30 cellular contexts compared by ENCODE assay signal in the genomic region with DNA sequence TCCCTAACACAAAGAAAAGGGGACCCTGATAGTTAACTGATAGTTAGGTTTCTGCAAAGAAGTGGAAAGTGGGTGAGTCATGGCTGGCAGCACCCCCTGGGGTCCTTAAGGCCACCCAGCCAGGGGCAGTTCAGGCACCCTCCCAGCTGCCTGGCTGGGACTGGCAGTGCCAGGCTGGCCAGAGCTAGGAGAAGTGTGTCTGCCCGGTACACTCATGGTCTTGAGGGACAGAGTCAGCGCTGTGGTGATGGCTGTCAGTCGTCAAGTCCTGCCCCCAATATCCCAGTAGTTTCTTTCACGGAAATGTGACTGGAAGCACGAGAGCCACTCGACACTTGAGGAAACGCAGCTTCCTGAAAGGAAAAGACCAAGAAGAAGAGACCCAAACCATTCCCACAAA.
"Had no signal": no experiment of that assay in that cellular context is flagged by ENCODE, and none has a peak within 500 bp of the region (broad histone marks: within the 10 kb centered on the region; RNA-seq: fewer than 3 reads in every experiment).

No MANE protein-coding gene starts in this region.

- H3K9me3 ChIP-seq: adrenal gland, gastroesophageal sphincter, left ventricle myocardium inferior, neutrophil, pancreas, psoas muscle, SK-N-SH, testis, transverse colon, uterus had no signal

- H3K4me3 ChIP-seq: adrenal gland, gastroesophageal sphincter, hepatocyte, left ventricle myocardium inferior, lung, pancreas, psoas muscle, smooth muscle cell, testis, transverse colon, uterus had no signal

- H3K4me1 ChIP-seq: adrenal gland, gastroesophageal sphincter, pancreas, psoas muscle, testis, uterus had no signal

- H3K36me3 Mint-ChIP-seq: activated CD8-positive, alpha-beta memory T cell treated with anti-CD3 and anti-CD28 coated beads, Interleukin-2, amount 10 ng/mL, durations not matched to agents 7 days and 5 days; activated naive CD8-positive, alpha-beta T cell treated with anti-CD3 and anti-CD28 coated beads for 36 hours; naive B cell had no signal

- H3K27ac ChIP-seq: adrenal gland, gastroesophageal sphincter, hepatocyte, left ventricle myocardium inferior, neutrophil, psoas muscle, testis, transverse colon, uterus had no signal

- ATAC-seq: gastroesophageal sphincter, T-helper 17 cell had no signal

- H3K9me3 Mint-ChIP-seq: activated CD8-positive, alpha-beta T cell treated with anti-CD3 and anti-CD28 coated beads for 36 hours; activated naive CD4-positive, alpha-beta T cell treated with anti-CD3 and anti-CD28 coated beads for 36 hours; activated naive CD8-positive, alpha-beta T cell treated with anti-CD3 and anti-CD28 coated beads for 36 hours; activated T-cell treated with anti-CD3 and anti-CD28 coated beads, Interleukin-2, amount 50 U/mL, for 72 hours; central memory CD8-positive, alpha-beta T cell; nephron progenitor cell had no signal

- H3K4me1 Mint-ChIP-seq: activated CD8-positive, alpha-beta memory T cell treated with anti-CD3 and anti-CD28 coated beads, Interleukin-2, amount 10 ng/mL, durations not matched to agents 7 days and 5 days; central memory CD8-positive, alpha-beta T cell; T-helper 17 cell had no signal

- DNase-seq: activated CD4-positive, alpha-beta T cell treated with anti-CD3 and anti-CD28 coated beads, Interleukin-2, amount 50 U/mL, for 1 hour; activated CD8-positive, alpha-beta memory T cell treated with anti-CD3 and anti-CD28 coated beads, Interleukin-2, amount 10 ng/mL, durations not matched to agents 7 days and 5 days; activated CD8-positive, alpha-beta T cell treated with anti-CD3 and anti-CD28 coated beads for 36 hours; activated naive CD4-positive, alpha-beta T cell treated with anti-CD3 and anti-CD28 coated beads for 36 hours; activated naive CD8-positive, alpha-beta T cell treated with anti-CD3 and anti-CD28 coated beads for 36 hours; activated T-cell treated with anti-CD3 and anti-CD28 coated beads for 4 hours; activated T-cell treated with anti-CD3 and anti-CD28 coated beads, Interleukin-2, amount 50 U/mL, for 72 hours; effector CD8-positive, alpha-beta T cell; islet precursor cell; left ventricle myocardium inferior; naive B cell; nephron progenitor cell; psoas muscle; SK-N-SH; stimulated activated CD4-positive, alpha-beta T cell treated with anti-CD3 and anti-CD28 coated beads, Interleukin-15, amount 100 ng/mL, for 24 hours; stimulated activated CD4-positive, alpha-beta T cell treated with anti-CD3 and anti-CD28 coated beads, Interleukin-2, amount 100 ng/mL, for 24 hours; stimulated activated naive CD4-positive, alpha-beta T cell treated with Interleukin-2 at 50 U/mL for 16 hours; T-helper 17 cell; T1000; testis; transverse colon; uterus had no signal

- H3K27me3 Mint-ChIP-seq: central memory CD8-positive, alpha-beta T cell had no signal

- H3K4me3 Mint-ChIP-seq: activated CD8-positive, alpha-beta memory T cell treated with anti-CD3 and anti-CD28 coated beads, Interleukin-2, amount 10 ng/mL, durations not matched to agents 7 days and 5 days; activated CD8-positive, alpha-beta T cell treated with anti-CD3 and anti-CD28 coated beads for 36 hours; activated naive CD4-positive, alpha-beta T cell treated with anti-CD3 and anti-CD28 coated beads for 36 hours; activated naive CD8-positive, alpha-beta T cell treated with anti-CD3 and anti-CD28 coated beads for 36 hours; activated T-cell treated with anti-CD3 and anti-CD28 coated beads, Interleukin-2, amount 50 U/mL, for 72 hours; central memory CD8-positive, alpha-beta T cell; naive B cell; nephron progenitor cell; T-helper 17 cell had no signal

- H3K27ac Mint-ChIP-seq: activated CD8-positive, alpha-beta memory T cell treated with anti-CD3 and anti-CD28 coated beads, Interleukin-2, amount 10 ng/mL, durations not matched to agents 7 days and 5 days; activated CD8-positive, alpha-beta T cell treated with anti-CD3 and anti-CD28 coated beads for 36 hours; activated naive CD4-positive, alpha-beta T cell treated with anti-CD3 and anti-CD28 coated beads for 36 hours; activated naive CD8-positive, alpha-beta T cell treated with anti-CD3 and anti-CD28 coated beads for 36 hours; activated T-cell treated with anti-CD3 and anti-CD28 coated beads, Interleukin-2, amount 50 U/mL, for 72 hours; nephron progenitor cell; T-helper 17 cell had no signal

- H3K36me3 ChIP-seq: adrenal gland, gastroesophageal sphincter, left ventricle myocardium inferior, neutrophil, pancreas, transverse colon, uterus had no signal

- H3K27me3 ChIP-seq: adrenal gland, pancreas, testis, uterus had no signal
